1 cellular context compared by ENCODE assay signal in genomic region chr6:18264338-18265098, GRCh38.
A peak's percentile ranks its signal among the peaks of the same experiment; 100 is the strongest.
TF ChIP-seq lines count a peak whose summit lies in the region.

TSS of gene DEK (minus strand) at chr6:18264530. CDS start at chr6:18263987, 543 bp downstream.

TF ChIP-seq in WTC11, 78 proteins besides CTCF, POLR2A, EP300 and RAD21 (continued from another document):
- 0 out of 2 replicates have a peak, but pooled peaks have one; percentile 40 for TF ChIP-seq IRF2 (CRISPR knock-in tag; IDR thresholded peaks at IDR 0.05; ENCODE audit: borderline replicate concordance, low read depth)
- no peak for TF ChIP-seq ATF6 (CRISPR knock-in tag; IDR thresholded peaks at IDR 0.05)
- no peak for TF ChIP-seq USF1 (CRISPR knock-in tag; IDR thresholded peaks at IDR 0.05)
- TF ChIP-seq NFYB (CRISPR knock-in tag; conservative IDR thresholded peaks at IDR 0.05; ENCODE audit: low read depth): peak; percentile 62
- peak; percentile 60 for TF ChIP-seq SP1 (CRISPR knock-in tag; conservative IDR thresholded peaks at IDR 0.05)
- no peak for TF ChIP-seq PREB (CRISPR knock-in tag; IDR thresholded peaks at IDR 0.05; ENCODE audit: borderline replicate concordance)
- TF ChIP-seq E2F5 (CRISPR knock-in tag; IDR thresholded peaks at IDR 0.05): peak; percentile 89
- TF ChIP-seq ELF4 (CRISPR knock-in tag; IDR thresholded peaks at IDR 0.05; ENCODE audit: low read depth): 0 out of 2 replicates have a peak, but pooled peaks have one; percentile 2
- 0 out of 2 replicates have a peak, but pooled peaks have one; percentile 19 for TF ChIP-seq MYBL2 (CRISPR knock-in tag; IDR thresholded peaks at IDR 0.05)
- TF ChIP-seq FOXP1 (CRISPR knock-in tag; IDR thresholded peaks at IDR 0.05; ENCODE audit: borderline replicate concordance): 0 out of 2 replicates have a peak, but pooled peaks have one; percentile 75
